Comparison of ENCODE assay signal across 1 cellular context in genomic region chr20:51542894-51543788, GRCh38.
TF ChIP-seq lines count a peak whose summit lies in the region.

No MANE protein-coding gene starts in this region.

TF ChIP-seq in HepG2, 621 proteins besides CTCF, POLR2A, EP300 and RAD21 (continues in another document):
- TF ChIP-seq ZNF503 (CRISPR knock-in tag; IDR thresholded peaks at IDR 0.05) (no peak), ZNF547 (CRISPR knock-in tag; IDR thresholded peaks at IDR 0.05) (no peak), HDAC2 (CRISPR knock-in tag; IDR thresholded peaks at IDR 0.05) (peak; percentile 27; the same call in 1 of the 2 replicates), CHCHD3 (CRISPR knock-in tag; IDR thresholded peaks at IDR 0.05) (no peak), NKX3-1 (CRISPR knock-in tag; IDR thresholded peaks at IDR 0.05) (no peak), ZSCAN29 (CRISPR knock-in tag; conservative IDR thresholded peaks at IDR 0.05) (no peak), GLMP (CRISPR knock-in tag; IDR thresholded peaks at IDR 0.05; ENCODE audit: borderline replicate concordance) (no peak), PPARG (CRISPR knock-in tag; conservative IDR thresholded peaks at IDR 0.05) (no peak), HNRNPK (IDR thresholded peaks at IDR 0.05; ENCODE audit: low read depth, low read length, poor library complexity, severe bottlenecking) (peak; percentile 57), NFATC3 (CRISPR knock-in tag; IDR thresholded peaks at IDR 0.05) (no peak), PHF21A (CRISPR knock-in tag; IDR thresholded peaks at IDR 0.05) (0 out of 2 replicates have a peak, but pooled peaks have one; percentile 22), RBFOX2 (IDR thresholded peaks at IDR 0.05; ENCODE audit: low read depth, low read length) (no peak), NBN (conservative IDR thresholded peaks at IDR 0.05) (no peak), STAT6 (CRISPR knock-in tag; IDR thresholded peaks at IDR 0.05; ENCODE audit: borderline replicate concordance) (0 out of 2 replicates have a peak, but pooled peaks have one; percentile 27), ZNF430 (CRISPR knock-in tag; IDR thresholded peaks at IDR 0.05) (0 out of 2 replicates have a peak, but pooled peaks have one; percentile 11), BATF2 (CRISPR knock-in tag; IDR thresholded peaks at IDR 0.05) (no peak), REL (CRISPR knock-in tag; conservative IDR thresholded peaks at IDR 0.05) (no peak), ZNF383 (CRISPR knock-in tag; IDR thresholded peaks at IDR 0.05; ENCODE audit: borderline replicate concordance) (no peak), SNAPC2 (CRISPR knock-in tag; IDR thresholded peaks at IDR 0.05) (no peak), TBP (CRISPR knock-in tag; IDR thresholded peaks at IDR 0.05) (no peak), ZNF740 (CRISPR knock-in tag; IDR thresholded peaks at IDR 0.05) (peak; percentile 56), NCOA1 (CRISPR knock-in tag; IDR thresholded peaks at IDR 0.05) (no peak), SRY (CRISPR knock-in tag; IDR thresholded peaks at IDR 0.05) (0 out of 2 replicates have a peak, but pooled peaks have one; percentile 9), FOXC1 (CRISPR knock-in tag; IDR thresholded peaks at IDR 0.05; ENCODE audit: borderline replicate concordance) (peak; percentile 56; the same call in 1 of the 2 replicates), ZNF451 (CRISPR knock-in tag; IDR thresholded peaks at IDR 0.05) (no peak), RARA (CRISPR knock-in tag; IDR thresholded peaks at IDR 0.05) (no peak), NR2F1 (CRISPR knock-in tag; IDR thresholded peaks at IDR 0.05) (no peak), ZNF350 (CRISPR knock-in tag; IDR thresholded peaks at IDR 0.05; ENCODE audit: borderline replicate concordance, low read depth) (peak; percentile 66; the same call in 1 of the 2 replicates), NFE2L1 (CRISPR knock-in tag; IDR thresholded peaks at IDR 0.05; ENCODE audit: borderline replicate concordance) (0 out of 2 replicates have a peak, but pooled peaks have one; percentile 42), ZNF44 (CRISPR knock-in tag; IDR thresholded peaks at IDR 0.05) (0 out of 2 replicates have a peak, but pooled peaks have one; percentile 20), ZNF280B (CRISPR knock-in tag; IDR thresholded peaks at IDR 0.05; ENCODE audit: borderline replicate concordance) (peak; percentile 80), KDM6A (CRISPR knock-in tag; IDR thresholded peaks at IDR 0.05; ENCODE audit: low read depth) (no peak), UBTF (CRISPR knock-in tag; IDR thresholded peaks at IDR 0.05) (no peak), ZSCAN30 (CRISPR knock-in tag; IDR thresholded peaks at IDR 0.05) (no peak), ZNF468 (CRISPR knock-in tag; IDR thresholded peaks at IDR 0.05) (no peak), RFX1 (IDR thresholded peaks at IDR 0.05) (no peak), SRSF1 (optimal IDR thresholded peaks at IDR 0.05; ENCODE audit: low read depth, low read length) (peak; percentile 6), HNF1B (CRISPR knock-in tag; IDR thresholded peaks at IDR 0.05) (peak; percentile 31; the same call in 1 of the 2 replicates), CAMTA2 (CRISPR knock-in tag; IDR thresholded peaks at IDR 0.05; ENCODE audit: borderline replicate concordance) (0 out of 2 replicates have a peak, but pooled peaks have one; percentile 21), FOXK1 (CRISPR knock-in tag; IDR thresholded peaks at IDR 0.05; ENCODE audit: borderline replicate concordance, low read depth) (no peak), ZNF687 (CRISPR knock-in tag; IDR thresholded peaks at IDR 0.05) (0 out of 2 replicates have a peak, but pooled peaks have one; percentile 30), SIN3A (IDR thresholded peaks at IDR 0.05; ENCODE audit: borderline replicate concordance, low read depth, low read length) (no peak), ZNF780A (CRISPR knock-in tag; IDR thresholded peaks at IDR 0.05) (no peak), ZNF737 (CRISPR knock-in tag; IDR thresholded peaks at IDR 0.05; ENCODE audit: borderline replicate concordance) (no peak), ZNF839 (CRISPR knock-in tag; IDR thresholded peaks at IDR 0.05; ENCODE audit: borderline replicate concordance) (peak; percentile 70; the same call in 1 of the 2 replicates), ZMAT3 (CRISPR knock-in tag; conservative IDR thresholded peaks at IDR 0.05) (no peak), PRMT3 (CRISPR knock-in tag; IDR thresholded peaks at IDR 0.05; ENCODE audit: borderline replicate concordance, low read depth) (no peak), CBFB (CRISPR knock-in tag; IDR thresholded peaks at IDR 0.05) (no peak), ZNF576 (CRISPR knock-in tag; IDR thresholded peaks at IDR 0.05) (no peak), PHF20 (CRISPR knock-in tag; IDR thresholded peaks at IDR 0.05) (no peak)
